ENCODE assay signal across 8 cellular contexts in the genomic region with DNA sequence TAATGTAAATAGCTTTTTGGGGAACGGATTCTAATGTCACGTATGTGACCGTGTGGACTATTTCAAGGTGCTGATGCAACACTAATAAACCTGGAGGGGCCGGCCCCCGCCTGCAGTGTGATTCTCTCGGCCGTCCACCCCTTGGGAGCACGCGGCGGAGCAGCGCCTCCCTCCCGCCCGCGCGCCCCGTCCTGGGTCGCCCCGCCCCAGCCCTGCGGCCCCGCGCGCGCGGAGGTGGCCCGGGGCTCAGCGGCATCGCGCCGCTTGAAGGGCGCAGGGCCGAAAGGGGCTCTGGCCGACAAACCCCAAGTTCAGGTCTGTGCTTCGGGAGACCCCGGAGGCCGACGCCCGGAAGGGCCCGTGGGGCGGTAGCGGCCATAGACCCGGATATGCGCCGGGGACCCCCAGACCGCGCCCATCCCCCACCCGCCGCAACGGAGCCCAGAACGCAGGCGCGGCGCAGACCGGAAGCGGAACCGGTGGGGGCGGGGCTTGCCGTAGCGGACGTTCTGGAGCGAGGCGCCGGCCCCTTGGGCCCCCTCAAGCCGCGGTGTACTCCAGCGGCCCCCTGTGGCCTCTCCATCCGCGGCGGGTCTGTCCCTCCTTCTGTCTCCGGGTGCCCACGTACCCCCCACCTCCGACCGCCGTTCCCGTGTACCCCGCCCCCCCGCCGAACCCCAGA. TPM values are rescaled to one million over a fixed set of nuclear protein-coding genes. Genes with fewer than 3 reads are reported as not detected.
DNase-seq lines count a peak whose midpoint lies in the region; TF ChIP-seq lines count a peak whose summit lies in the region.

A gene with protein sequence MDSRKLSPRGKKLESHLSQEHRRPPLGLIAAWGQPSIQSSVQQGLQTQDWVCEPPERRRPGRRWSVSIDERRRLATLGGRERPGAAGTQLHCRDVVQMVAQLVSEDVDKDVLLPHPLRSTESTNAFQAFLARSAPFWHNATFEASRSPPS (plus strand): TSS at position 495 of the 682 bp plus-strand sequence. CDS start 803 bp downstream, outside the sequence.

- no peaks in the 10 kb centered on the region for H3K27me3 Mint-ChIP-seq in CD8-positive, alpha-beta memory T cell

- H3K4me1 Mint-ChIP-seq in CD8-positive, alpha-beta memory T cell: peaks cover 5 to 23% (median 10%) of the 10 kb centered on the region in 3 donors

- H3K27ac Mint-ChIP-seq in CD8-positive, alpha-beta memory T cell: peak within 1 kb of the TSS; percentile 32 to 93 (median 82)

- peaks cover 10% of the 10 kb centered on the region for H3K36me3 ChIP-seq in CD8-positive, alpha-beta memory T cell (ENCODE audit: insufficient read depth, low read length)
- H3K36me3 ChIP-seq in OCI-LY3 (replicated peaks; ENCODE audit: low read depth, low read length) (peaks cover 32% of the 10 kb centered on the region), muscle layer of colon (ENCODE audit: insufficient read depth, low read length) (peaks cover 16% of the 10 kb centered on the region)

- DNase-seq in CD8-positive, alpha-beta memory T cell: peak; percentile 82 to 89 (median 85)
- DNase-seq in GM20000 (ENCODE audit: low spot score) (peak; percentile 98), HUDEP-2 (lab: John Stamatoyannopoulos, UW; ENCODE audit: unreplicated experiment in 76 of 76) (peak in 74 of 76 experiments; percentile 5 to 89 (median 76)), activated T-cell treated with anti-CD3 and anti-CD28 coated beads for 24 hours (ENCODE audit: low read depth) (peak; percentile 92), epithelial cell of proximal tubule (ENCODE audit: low read depth) (no peak)
- peak; percentile 99 for DNase-seq in stimulated activated CD8-positive, alpha-beta memory T cell treated with anti-CD3 and anti-CD28 coated beads, Interleukin-4, amount 100 ng/mL, for 48 hours

- no peaks in the 10 kb centered on the region for H4K20me1 ChIP-seq in OCI-LY3 (ENCODE audit: insufficient read depth, low read length)

- peak within 1 kb of the TSS; percentile 84 for H3K4me2 ChIP-seq in OCI-LY3 (ENCODE audit: low read length)

- peak within 1 kb of the TSS; percentile 78 for H3K27ac ChIP-seq in CD8-positive, alpha-beta memory T cell (ENCODE audit: low read depth, low read length)
- H3K27ac ChIP-seq in OCI-LY3 (ENCODE audit: low read length): peak within 1 kb of the TSS; percentile 49
- peak within 1 kb of the TSS; percentile 69 for H3K27ac ChIP-seq in muscle layer of colon (ENCODE audit: low read depth, low read length)

- H3K27me3 ChIP-seq in CD8-positive, alpha-beta memory T cell (ENCODE audit: insufficient read depth, low read length, poor library complexity, severe bottlenecking): no peaks in the 10 kb centered on the region
- H3K27me3 ChIP-seq in OCI-LY3 (ENCODE audit: low read depth, low read length): no peaks in the 10 kb centered on the region
- no peaks in the 10 kb centered on the region for H3K27me3 ChIP-seq in muscle layer of colon (ENCODE audit: control insufficient read depth in 1 of 2, insufficient read depth in 2 of 2, low read length in 2 of 2)

- peak within 1 kb of the TSS; percentile 10; the same call in 1 of the 2 replicates for H2AFZ ChIP-seq in OCI-LY3 (ENCODE audit: low read depth, low read length)

- H3K79me2 ChIP-seq in OCI-LY3 (ENCODE audit: low read length): peaks cover 17% of the 10 kb centered on the region

- peak within 1 kb of the TSS; percentile 77 to 94 (median 84) for H3K4me3 Mint-ChIP-seq in CD8-positive, alpha-beta memory T cell

- no peaks in the 10 kb centered on the region for H3K9me3 ChIP-seq in CD8-positive, alpha-beta memory T cell (ENCODE audit: low read length)
- peaks cover 10% of the 10 kb centered on the region for H3K9me3 ChIP-seq in OCI-LY3 (ENCODE audit: insufficient read depth, low read length)
- no peaks in the 10 kb centered on the region for H3K9me3 ChIP-seq in muscle layer of colon (ENCODE audit: low read length)

- H3K9ac ChIP-seq in OCI-LY3 (ENCODE audit: low read length) (peak within 1 kb of the TSS; percentile 89), muscle layer of colon (ENCODE audit: low read length) (peak within 1 kb of the TSS; percentile 74)

- peaks cover 7 to 20% (median 15%) of the 10 kb centered on the region in 3 donors for H3K36me3 Mint-ChIP-seq in CD8-positive, alpha-beta memory T cell

- POLR2A ChIA-PET in CD8-positive, alpha-beta memory T cell (lab: Charles Lee): interaction anchor here (1.0 kb wide), 1 partner anchor 13 kb away, joined by 3 read pairs; no protein-coding TSS in a partner anchor

- CTCF ChIA-PET in CD8-positive, alpha-beta memory T cell (lab: Charles Lee): interaction anchor here (1.0 to 4.4 kb wide), 4 partner anchors 8 to 91 kb away, joined by 3 to 18 read pairs (median 6); no protein-coding TSS in a partner anchor

- peaks cover 0 to 15% (median 9%) of the 10 kb centered on the region in 5 donors for H3K9me3 Mint-ChIP-seq in CD8-positive, alpha-beta memory T cell

- no peak for TF ChIP-seq CTCF in GM20000 (IDR thresholded peaks at IDR 0.05; ENCODE audit: extremely low read depth, missing control alignments)
- no peak; the same call in 1 of the 2 replicates for TF ChIP-seq CTCF in OCI-LY3 (IDR thresholded peaks at IDR 0.05; ENCODE audit: low read depth, low read length)
- no peak for TF ChIP-seq CTCF in epithelial cell of proximal tubule (conservative IDR thresholded peaks at IDR 0.05; ENCODE audit: low read depth, low read length)

- peaks cover 18% of the 10 kb centered on the region for H3K4me1 ChIP-seq in CD8-positive, alpha-beta memory T cell (ENCODE audit: insufficient read depth, low read length)
- H3K4me1 ChIP-seq in OCI-LY3 (ENCODE audit: low read length): peaks cover 16% of the 10 kb centered on the region
- H3K4me1 ChIP-seq in muscle layer of colon (ENCODE audit: insufficient read depth, low read length): peaks cover 21% of the 10 kb centered on the region

- H3K4me3 ChIP-seq in CD8-positive, alpha-beta memory T cell (ENCODE audit: low read length): peak within 1 kb of the TSS; percentile 70
- H3K4me3 ChIP-seq in OCI-LY3 (ENCODE audit: low read length) (peak within 1 kb of the TSS; percentile 93), epithelial cell of proximal tubule (ENCODE audit: low read depth, low read length) (peak within 1 kb of the TSS; percentile 90), muscle layer of colon (ENCODE audit: low read depth in 1 of 2, low read length in 2 of 2) (peak within 1 kb of the TSS; percentile 76 to 82)

RNA-seq across cellular contexts. Expression of the gene that starts here (rescaled TPM):
- total RNA-seq in CD8-positive, alpha-beta memory T cell: 1 to 10 TPM; 1.4 to 2.9 TPM
- 0.08 TPM for polyA plus RNA-seq in CD8-positive, alpha-beta memory T cell
- 0.29 TPM in 1 of 2 replicates, not detected in the other for total RNA-seq in epithelial cell of proximal tubule
